ENCODE assay signal across 12 cellular contexts in genomic region chr19:42200116-42200740, GRCh38. TPM values are rescaled to one million over a fixed set of nuclear protein-coding genes. Genes with fewer than 3 reads are reported as not detected.
DNase-seq lines count a peak whose midpoint lies in the region; FAIRE-seq and TF ChIP-seq lines count a peak whose summit lies in the region.
"Had no signal": no experiment of that assay in that cellular context is flagged by ENCODE, and none has a peak within 500 bp of the region (broad histone marks: within the 10 kb centered on the region; RNA-seq: fewer than 3 reads in every experiment).

No MANE protein-coding gene starts in this region.

- H3K9ac ChIP-seq in kidney (ENCODE audit: low read length in 2 of 2) = no peak overlapping the region

- peaks cover 23 to 51% of the 10 kb centered on the region in 2 donors for H3K36me3 ChIP-seq in kidney (ENCODE audit: control insufficient read depth in 1 of 2, insufficient read depth in 2 of 2, low read length in 2 of 2)

- no peak overlapping the region for H3K27ac ChIP-seq in kidney (ENCODE audit: low read depth in 2 of 2, low read length in 2 of 2)

- H3K4me1 Mint-ChIP-seq in activated naive CD4-positive, alpha-beta T cell treated with anti-CD3 and anti-CD28 coated beads, Interleukin-2, amount 50 U/mL, for 24 hours = peaks cover 86% of the 10 kb centered on the region
- peaks cover 86% of the 10 kb centered on the region for H3K4me1 Mint-ChIP-seq in activated CD4-positive, alpha-beta memory T cell treated with anti-CD3 and anti-CD28 coated beads for 36 hours (ENCODE audit: low read depth)

- peak overlapping the region; percentile 74 for H3K27ac Mint-ChIP-seq in activated naive CD4-positive, alpha-beta T cell treated with anti-CD3 and anti-CD28 coated beads, Interleukin-2, amount 50 U/mL, for 24 hours
- H3K27ac Mint-ChIP-seq in activated CD4-positive, alpha-beta memory T cell treated with anti-CD3 and anti-CD28 coated beads for 36 hours = peak overlapping the region; percentile 98

- TF ChIP-seq CTCF in kidney (IDR thresholded peaks at IDR 0.05; ENCODE audit: borderline replicate concordance, extremely low read depth, insufficient read depth) = no peak

- CTCF ChIA-PET in activated CD4-positive, alpha-beta memory T cell treated with anti-CD3 and anti-CD28 coated beads for 36 hours (lab: Charles Lee) = interaction anchor here (0.9 to 2.0 kb wide), 6 partner anchors 13 to 91 kb away, joined by 3 to 12 read pairs (median 4); partner anchors contain the start of genes DEDD2 and POU2F2

- H3K4me1 ChIP-seq in kidney (ENCODE audit: control insufficient read depth in 1 of 2, insufficient read depth in 1 of 2, low read depth in 1 of 2, low read length in 2 of 2) = peaks cover 0 to 4% of the 10 kb centered on the region in 2 donors

- no peak overlapping the region for H3K4me3 ChIP-seq in kidney (ENCODE audit: low read length in 2 of 2)
- H3K4me3 ChIP-seq: lung had no signal

- H3K9me3 ChIP-seq in kidney (ENCODE audit: control insufficient read depth in 1 of 2, low read length in 2 of 2) = no peaks in the 10 kb centered on the region

- no peaks in the 10 kb centered on the region for H3K9me3 Mint-ChIP-seq in activated naive CD4-positive, alpha-beta T cell treated with anti-CD3 and anti-CD28 coated beads, Interleukin-2, amount 50 U/mL, for 24 hours
- no peaks in the 10 kb centered on the region for H3K9me3 Mint-ChIP-seq in activated CD4-positive, alpha-beta memory T cell treated with anti-CD3 and anti-CD28 coated beads for 36 hours

- FAIRE-seq in kidney (lab: Jason Lieb, UNC) (no peak), urothelium cell line (lab: Jason Lieb, UNC) (peak; percentile 35)
- FAIRE-seq: frontal cortex had no signal

- peak overlapping the region; percentile 82 for H3K4me3 Mint-ChIP-seq in activated naive CD4-positive, alpha-beta T cell treated with anti-CD3 and anti-CD28 coated beads, Interleukin-2, amount 50 U/mL, for 24 hours
- peak overlapping the region; percentile 65 for H3K4me3 Mint-ChIP-seq in activated CD4-positive, alpha-beta memory T cell treated with anti-CD3 and anti-CD28 coated beads for 36 hours

- POLR2A ChIA-PET in activated CD4-positive, alpha-beta memory T cell treated with anti-CD3 and anti-CD28 coated beads for 36 hours (lab: Charles Lee) = interaction anchor here (0.6 to 1.4 kb wide), 3 partner anchors 8 to 68 kb away, joined by 3 to 4 read pairs (median 3); partner anchors contain the start of genes POU2F2 and ZNF526

- H3K27me3 Mint-ChIP-seq in activated naive CD4-positive, alpha-beta T cell treated with anti-CD3 and anti-CD28 coated beads, Interleukin-2, amount 50 U/mL, for 24 hours = no peaks in the 10 kb centered on the region
- H3K27me3 Mint-ChIP-seq in activated CD4-positive, alpha-beta memory T cell treated with anti-CD3 and anti-CD28 coated beads for 36 hours = no peaks in the 10 kb centered on the region

- no peak for DNase-seq in activated naive CD4-positive, alpha-beta T cell treated with anti-CD3 and anti-CD28 coated beads, Interleukin-2, amount 50 U/mL, for 16 hours
- DNase-seq in activated CD4-positive, alpha-beta memory T cell treated with anti-CD3 and anti-CD28 coated beads for 36 hours = no peak
- DNase-seq in kidney = peak; percentile 70
- no peak for DNase-seq in urothelium cell line (ENCODE audit: low spot score)
- DNase-seq in GF-D8 (lab: John Stamatoyannopoulos, UW) = no peak
- no peak for DNase-seq in GM19240 (ENCODE audit: insufficient read length, low spot score)
- DNase-seq in RKO (ENCODE audit: low spot score) = no peak
- DNase-seq: NCI-H1105, retina had no signal

- H3K36me3 Mint-ChIP-seq in activated naive CD4-positive, alpha-beta T cell treated with anti-CD3 and anti-CD28 coated beads, Interleukin-2, amount 50 U/mL, for 24 hours = peaks cover 23% of the 10 kb centered on the region
- H3K36me3 Mint-ChIP-seq in activated CD4-positive, alpha-beta memory T cell treated with anti-CD3 and anti-CD28 coated beads for 36 hours = peaks cover 51% of the 10 kb centered on the region

- intact Hi-C loops in activated CD4-positive, alpha-beta memory T cell treated with anti-CD3 and anti-CD28 coated beads for 36 hours (cut with micrococcal nuclease) = loop anchor here (1.0 to 2.0 kb wide), 2 partner anchors 8 to 17 kb away; partner anchors contain the start of gene DEDD2
- intact Hi-C loops in kidney (cut with DNase I) = no loop called here

RNA-seq across cellular contexts. Expression of gene DEDD2, which starts 17.2 kb away (rescaled TPM):
- total RNA-seq in activated CD4-positive, alpha-beta memory T cell treated with anti-CD3 and anti-CD28 coated beads for 36 hours = 10 to 100 TPM; 31.3 to 33.4 TPM
- 26.1 TPM for total RNA-seq in kidney
- 36.3 TPM for polyA plus RNA-seq in kidney (ENCODE audit: insufficient read depth, low read depth, low replicate concordance)

RNA-seq across cellular contexts. Expression of gene ZNF526, which starts 19.9 kb away (rescaled TPM):
- 10 to 100 TPM; 12.3 to 14.9 TPM for total RNA-seq in activated CD4-positive, alpha-beta memory T cell treated with anti-CD3 and anti-CD28 coated beads for 36 hours
- total RNA-seq in kidney = 11.6 TPM
- 2.6 TPM for polyA plus RNA-seq in kidney (ENCODE audit: insufficient read depth, low read depth, low replicate concordance)

RNA-seq across cellular contexts. Expression of gene GSK3A, which starts 42.2 kb away (rescaled TPM):
- total RNA-seq in activated CD4-positive, alpha-beta memory T cell treated with anti-CD3 and anti-CD28 coated beads for 36 hours = 10 to 100 TPM; 36.4 to 37.3 TPM
- total RNA-seq in kidney = 39.2 TPM
- polyA plus RNA-seq in kidney (ENCODE audit: insufficient read depth, low read depth, low replicate concordance) = 57.3 TPM

RNA-seq across cellular contexts. Expression of gene ERF, which starts 54.7 kb away (rescaled TPM):
- total RNA-seq in activated CD4-positive, alpha-beta memory T cell treated with anti-CD3 and anti-CD28 coated beads for 36 hours = 10 to 100 TPM; 43.1 to 56.5 TPM
- total RNA-seq in kidney = 61.2 TPM
- 31.1 TPM for polyA plus RNA-seq in kidney (ENCODE audit: insufficient read depth, low read depth, low replicate concordance)
